In the genomic region with DNA sequence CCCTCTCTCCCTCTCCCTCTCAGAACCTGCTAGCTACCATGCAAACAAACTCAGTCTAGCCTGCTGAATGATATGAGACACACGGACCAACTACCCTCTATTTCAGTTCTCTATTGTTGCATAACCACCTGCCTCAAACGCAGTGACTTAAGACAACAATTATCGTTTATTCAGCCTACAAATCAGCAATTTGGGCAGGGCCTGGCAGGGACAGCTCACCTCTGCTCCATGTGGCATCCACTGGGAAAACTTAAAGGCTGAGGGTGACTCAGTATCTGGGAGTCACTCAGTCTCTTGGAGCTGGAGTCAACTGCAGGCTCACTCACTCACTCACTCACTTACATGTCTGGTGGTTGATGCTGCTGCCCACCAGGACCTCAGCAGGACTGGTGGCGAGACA, we compare ENCODE assay signal across 25 cellular contexts.
DNase-seq lines count a peak whose midpoint lies in the region; TF ChIP-seq lines count a peak whose summit lies in the region.
"Had no signal": no experiment of that assay in that cellular context is flagged by ENCODE, and none has a peak within 500 bp of the region (broad histone marks: within the 10 kb centered on the region; RNA-seq: fewer than 3 reads in every experiment).

No MANE protein-coding gene starts in this region.

- DNase-seq in AG08395 (ENCODE audit: low spot score) (peak; percentile 47), HPDE6-E6E7 (ENCODE audit: extremely low spot score) (peak; percentile 14), T1000 (lab: John Stamatoyannopoulos, UW) (peak; percentile 28), fibroblast of lung (ENCODE audit: low read depth in 2 of 2) (peak; percentile 12 to 78), posterior vena cava (ENCODE audit: low spot score) (no peak), esophagus squamous epithelium (lab: John Stamatoyannopoulos, UW) (no peak), SIG-M5 (lab: John Stamatoyannopoulos, UW) (no peak), Karpas-422 (no peak)
- DNase-seq: activated CD8-positive, alpha-beta memory T cell treated with anti-CD3 and anti-CD28 coated beads, Interleukin-2, amount 50 U/mL, for 48 hours; activated gamma-delta T cell; caudate nucleus; CD4-positive, CD25-positive, alpha-beta regulatory T cell; DMS153; H7; left ventricle myocardium inferior; midbrain; NCI-H1417 treated with DMSO at 0.1 percent for 48 hours; NCI-H2171; NCI-H82; nephron progenitor cell; PC-9; stimulated activated CD4-positive, alpha-beta T cell treated with anti-CD3 and anti-CD28 coated beads, Interleukin-1b, Interleukin-23, amount 100 ng/mL, for 48 hours; stimulated activated naive CD4-positive, alpha-beta T cell; T-helper 17 cell; WERI-Rb-1 had no signal

- H3K4me2 ChIP-seq in fibroblast of lung (ENCODE audit: extremely low read depth, insufficient read depth, low read length) (no peak overlapping the region), Karpas-422 (ENCODE audit: low read depth, low read length, poor library complexity, severe bottlenecking) (no peak overlapping the region)
- H3K4me2 ChIP-seq: PC-9 had no signal

- no peaks in the 10 kb centered on the region for H3K9me2 ChIP-seq in Karpas-422 (replicated peaks; ENCODE audit: insufficient read depth, low read length)

- H2AFZ ChIP-seq in fibroblast of lung (ENCODE audit: low read length), result no peak overlapping the region
- H2AFZ ChIP-seq in Karpas-422 (ENCODE audit: low read length), result no peak overlapping the region
- H2AFZ ChIP-seq: PC-9 had no signal

- H3K4me1 ChIP-seq in fibroblast of lung (ENCODE audit: control insufficient read depth, extremely low read depth, insufficient read depth, low read length) (no peaks in the 10 kb centered on the region), esophagus squamous epithelium (no peaks in the 10 kb centered on the region), Karpas-422 (ENCODE audit: low read length) (0 out of 2 replicates have a peak, but pooled peaks cover 3% of the 10 kb centered on the region)
- H3K4me1 ChIP-seq: left ventricle myocardium inferior had no signal

- intact Hi-C loops in posterior vena cava (cut with DNase I) (no loop called here), esophagus squamous epithelium (cut with DNase I) (no loop called here)

- H3K27ac ChIP-seq in fibroblast of lung (ENCODE audit: insufficient read depth, low read length), result peak overlapping the region; percentile 49
- H3K27ac ChIP-seq in esophagus squamous epithelium, result no peak overlapping the region
- H3K27ac ChIP-seq in Karpas-422 (ENCODE audit: low read length), result no peak overlapping the region
- H3K27ac ChIP-seq: left ventricle myocardium inferior, PC-9, WERI-Rb-1 had no signal

- 50 to 55% methylated on average over 3 to 4 of the region's 4 CpGs for WGBS in esophagus squamous epithelium, 2 donors

- H3K27me3 ChIP-seq in fibroblast of lung (ENCODE audit: control insufficient read depth, insufficient read depth, low read length), result no peaks in the 10 kb centered on the region
- H3K27me3 ChIP-seq in esophagus squamous epithelium, result no peaks in the 10 kb centered on the region
- no peaks in the 10 kb centered on the region for H3K27me3 ChIP-seq in Karpas-422 (ENCODE audit: low read length)

- no peak overlapping the region for H3K4me3 ChIP-seq in fibroblast of lung (replicated peaks in 1 of 4; ENCODE audit: control extremely low read depth in 1 of 4, insufficient read depth in 1 of 4, low read depth in 3 of 4, low read length in 4 of 4)
- H3K4me3 ChIP-seq in esophagus squamous epithelium, result no peak overlapping the region
- H3K4me3 ChIP-seq in Karpas-422 (ENCODE audit: low read length), result no peak overlapping the region
- H3K4me3 ChIP-seq: left ventricle myocardium inferior, PC-9 had no signal

- H4K20me1 ChIP-seq in fibroblast of lung (ENCODE audit: control insufficient read depth, extremely low read depth, insufficient read depth, low read length), result no peaks in the 10 kb centered on the region
- H4K20me1 ChIP-seq in Karpas-422 (ENCODE audit: insufficient read depth, low read depth, low read length), result no peaks in the 10 kb centered on the region

- H3K9ac ChIP-seq in fibroblast of lung (ENCODE audit: insufficient read depth, low read length) (no peak overlapping the region), Karpas-422 (ENCODE audit: low read length) (no peak overlapping the region)

- H3K9me3 ChIP-seq in fibroblast of lung (ENCODE audit: control insufficient read depth, insufficient read depth, low read depth, low read length) (no peaks in the 10 kb centered on the region), esophagus squamous epithelium (no peaks in the 10 kb centered on the region), Karpas-422 (ENCODE audit: low read length) (no peaks in the 10 kb centered on the region)
- H3K9me3 ChIP-seq: left ventricle myocardium inferior had no signal

- H3K36me3 ChIP-seq in fibroblast of lung (ENCODE audit: control insufficient read depth, insufficient read depth, low read length) (no peaks in the 10 kb centered on the region), esophagus squamous epithelium (no peaks in the 10 kb centered on the region), Karpas-422 (ENCODE audit: insufficient read depth, low read length) (no peaks in the 10 kb centered on the region)
- H3K36me3 ChIP-seq: left ventricle myocardium inferior, WERI-Rb-1 had no signal

- no peak for TF ChIP-seq POLR2A in esophagus squamous epithelium (IDR thresholded peaks at IDR 0.05)

- TF ChIP-seq CTCF in fibroblast of lung (conservative IDR thresholded peaks at IDR 0.05 in 1 of 2, IDR thresholded peaks at IDR 0.05 in 1 of 2; ENCODE audit: low read depth in 1 of 2, low read length in 2 of 2) (no peak), esophagus squamous epithelium (IDR thresholded peaks at IDR 0.05) (no peak)

- H3K79me2 ChIP-seq in fibroblast of lung (ENCODE audit: control insufficient read depth, insufficient read depth, low read length) (no peaks in the 10 kb centered on the region), Karpas-422 (ENCODE audit: low read length) (no peaks in the 10 kb centered on the region)

Comparison
In these comparisons a context has a peak if more than half of its experiments do, and no peak if none do; other contexts are left out.
1. DNase-seq: peak in AG08395 (single experiment), HPDE6-E6E7 (single experiment), T1000 (single experiment) and fibroblast of lung (2 of 2); none in posterior vena cava (single experiment), esophagus squamous epithelium (single experiment), SIG-M5 (single experiment) and Karpas-422 (single experiment).